13 cellular contexts compared by ENCODE assay signal in genomic region chr2:231296401-231296800, GRCh38.
DNase-seq lines count a peak whose midpoint lies in the region; FAIRE-seq and TF ChIP-seq lines count a peak whose summit lies in the region.
"Had no signal": no experiment of that assay in that cellular context is flagged by ENCODE, and none has a peak within 500 bp of the region (broad histone marks: within the 10 kb centered on the region; RNA-seq: fewer than 3 reads in every experiment).

No MANE protein-coding gene starts in this region.

- H3K27me3 ChIP-seq in HUES48 (ENCODE audit: control insufficient read depth, insufficient read depth, low read length) (no peaks in the 10 kb centered on the region), astrocyte (ENCODE audit: insufficient read depth, low read length) (no peaks in the 10 kb centered on the region), mesenchymal stem cell (ENCODE audit: control insufficient read depth in 1 of 2, insufficient read depth in 1 of 2, low read length in 2 of 2) (no peaks in the 10 kb centered on the region)
- H3K27me3 ChIP-seq: SJSA1 had no signal

- peaks cover 11% of the 10 kb centered on the region for H3K79me1 ChIP-seq in mesenchymal stem cell (replicated peaks; ENCODE audit: low read length, poor library complexity, severe bottlenecking)

- no peak overlapping the region for H4K91ac ChIP-seq in mesenchymal stem cell (ENCODE audit: low read length)

- H3K27me3 Mint-ChIP-seq in astrocyte (ENCODE audit: low read depth, unreplicated experiment): no peaks in the 10 kb centered on the region

- H3K36me3 ChIP-seq in HUES48 (ENCODE audit: control insufficient read depth, insufficient read depth, low read length) (peaks cover 13% of the 10 kb centered on the region; the same call in 1 of the 2 replicates), astrocyte (ENCODE audit: insufficient read depth, low read length) (peaks cover 7% of the 10 kb centered on the region), mesenchymal stem cell (ENCODE audit: control insufficient read depth in 1 of 2, insufficient read depth in 2 of 2, low read depth in 1 of 2, low read length in 2 of 2) (peaks cover 23 to 97% of the 10 kb centered on the region in 2 experiments)
- H3K36me3 ChIP-seq: SJSA1 had no signal

- no peak for TF ChIP-seq CTCF in astrocyte (IDR thresholded peaks at IDR 0.05; ENCODE audit: insufficient read depth, low read depth, low read length)
- no peak for TF ChIP-seq CTCF in GM13976 (IDR thresholded peaks at IDR 0.05; ENCODE audit: borderline replicate concordance, control extremely low read depth, extremely low read depth, insufficient read depth, missing control alignments)

- H3K79me2 ChIP-seq in astrocyte (ENCODE audit: insufficient read depth, low read length): no peaks in the 10 kb centered on the region

- peak overlapping the region; percentile 10 for H4K8ac ChIP-seq in mesenchymal stem cell (ENCODE audit: low read length)

- H3K4me1 ChIP-seq in HUES48 (ENCODE audit: control insufficient read depth, insufficient read depth, low read length) (peaks cover 5% of the 10 kb centered on the region; the same call in 1 of the 2 replicates), astrocyte (ENCODE audit: insufficient read depth, low read length) (peaks cover 24% of the 10 kb centered on the region), mesenchymal stem cell (ENCODE audit: control insufficient read depth, insufficient read depth, low read depth, low read length) (peaks cover 27% of the 10 kb centered on the region)

- no peak overlapping the region for H2BK15ac ChIP-seq in mesenchymal stem cell (ENCODE audit: low read depth, poor library complexity, severe bottlenecking)

- H2AFZ ChIP-seq in astrocyte (ENCODE audit: low read depth, low read length) (no peak overlapping the region), mesenchymal stem cell (ENCODE audit: low read depth, low read length) (no peak overlapping the region)

- H4K20me1 ChIP-seq in astrocyte (ENCODE audit: insufficient read depth, low read length): no peaks in the 10 kb centered on the region

- H3K9me3 Mint-ChIP-seq in astrocyte (ENCODE audit: unreplicated experiment): no peaks in the 10 kb centered on the region
- H3K9me3 Mint-ChIP-seq: CD4-positive, CD25-positive, alpha-beta regulatory T cell had no signal

- no peak overlapping the region for H2BK120ac ChIP-seq in mesenchymal stem cell (ENCODE audit: low read depth, low read length)

- no peak overlapping the region for H3K18ac ChIP-seq in mesenchymal stem cell (ENCODE audit: low read depth in 1 of 2, low read length in 2 of 2)

- H2AK5ac ChIP-seq in mesenchymal stem cell (ENCODE audit: low read length, severe bottlenecking): peak overlapping the region; percentile 57

- H3K27ac ChIP-seq in HUES48 (ENCODE audit: low read depth, low read length): peak overlapping the region; percentile 32
- H3K27ac ChIP-seq in astrocyte (ENCODE audit: low read depth, low read length): peak overlapping the region; percentile 11
- H3K27ac ChIP-seq in mesenchymal stem cell (ENCODE audit: low read length, poor library complexity, severe bottlenecking): peak overlapping the region; percentile 85
- H3K27ac ChIP-seq: SJSA1 had no signal

- peaks cover 21% of the 10 kb centered on the region for H3K36me3 Mint-ChIP-seq in astrocyte (ENCODE audit: low read depth, unreplicated experiment)
- H3K36me3 Mint-ChIP-seq: CD4-positive, CD25-positive, alpha-beta regulatory T cell had no signal

- H3K4me2 ChIP-seq in astrocyte (ENCODE audit: low read length): no peak overlapping the region
- H3K4me2 ChIP-seq in mesenchymal stem cell (ENCODE audit: low read length, poor library complexity, severe bottlenecking): no peak overlapping the region

- no peak overlapping the region for H3K4me3 Mint-ChIP-seq in astrocyte (ENCODE audit: unreplicated experiment)
- H3K4me3 Mint-ChIP-seq: CD4-positive, CD25-positive, alpha-beta regulatory T cell had no signal

- peak overlapping the region in 1 of 2 experiments; percentile 42 for H3K23ac ChIP-seq in mesenchymal stem cell (ENCODE audit: low read length in 2 of 2)

- H3K4me3 ChIP-seq in HUES48 (ENCODE audit: low read depth, low read length) (no peak overlapping the region), astrocyte (ENCODE audit: insufficient read depth, low read depth, low read length) (no peak overlapping the region), mesenchymal stem cell (ENCODE audit: insufficient read depth in 1 of 2, low read depth in 1 of 2, low read length in 2 of 2) (no peak overlapping the region)
- H3K4me3 ChIP-seq: SJSA1 had no signal

- in situ Hi-C loops in GM13976 (cut with MboI; ENCODE audit: low sequenced_read_pairs, unreplicated experiment): no loop called here

- no peak overlapping the region for H3K4ac ChIP-seq in mesenchymal stem cell (ENCODE audit: low read depth in 1 of 2, low read length in 2 of 2)

- no peaks in the 10 kb centered on the region for H3K9me3 ChIP-seq in HUES48 (ENCODE audit: control insufficient read depth, insufficient read depth, low read length)
- H3K9me3 ChIP-seq in astrocyte (ENCODE audit: insufficient read depth, low read depth, low read length): no peaks in the 10 kb centered on the region
- H3K9me3 ChIP-seq in mesenchymal stem cell (ENCODE audit: control insufficient read depth, low read length): no peaks in the 10 kb centered on the region
- H3K9me3 ChIP-seq: SJSA1 had no signal

- DNase-seq in astrocyte (ENCODE audit: low read depth) (no peak), mesenchymal stem cell (no peak), renal cortical epithelial cell (ENCODE audit: low read depth) (peak; percentile 26), DMS53 treated with DMSO at 0.1 percent for 48 hours (lab: John Stamatoyannopoulos, UW; ENCODE audit: unreplicated experiment) (no peak), mesenteric fat pad (ENCODE audit: low spot score) (no peak), GM13976 (ENCODE audit: low spot score) (no peak), cerebellum (ENCODE audit: low spot score) (no peak)
- DNase-seq: DMS79, NCI-H2081 treated with DMSO at 0.1 percent for 48 hours, NCI-H2171 treated with DMSO at 0.1 percent for 48 hours had no signal

- H2BK12ac ChIP-seq in mesenchymal stem cell (ENCODE audit: low read length in 2 of 2): no peak overlapping the region

- 95% methylated on average over 13 of the region's 13 CpGs for WGBS in mesenchymal stem cell

- peaks cover 20% of the 10 kb centered on the region for H3K4me1 Mint-ChIP-seq in astrocyte (ENCODE audit: low read depth, unreplicated experiment)

- H3K9ac ChIP-seq in HUES48 (ENCODE audit: low read depth, low read length) (no peak overlapping the region), astrocyte (ENCODE audit: low read length) (no peak overlapping the region), mesenchymal stem cell (ENCODE audit: low read length) (no peak overlapping the region)

- H3K14ac ChIP-seq in mesenchymal stem cell (ENCODE audit: low read length in 2 of 2): no peak overlapping the region

- H3K27ac Mint-ChIP-seq in astrocyte (ENCODE audit: unreplicated experiment): no peak overlapping the region
- H3K27ac Mint-ChIP-seq: CD4-positive, CD25-positive, alpha-beta regulatory T cell had no signal

- FAIRE-seq in astrocyte (lab: Jason Lieb, UNC): no peak

- H2BK5ac ChIP-seq in mesenchymal stem cell (ENCODE audit: low read depth, low read length, poor library complexity, severe bottlenecking): peak overlapping the region; percentile 68

Comparison
In these comparisons a context has a peak if more than half of its experiments do, and no peak if none do; other contexts are left out.
1. H3K27ac ChIP-seq: peak in every context shown above with its lines; median percentile 85 in mesenchymal stem cell; 32 in HUES48; 11 in astrocyte.